In genomic region chr17:33369876-33370275, GRCh38 we compare ENCODE assay signal across 29 cellular contexts.
"Had no signal": no experiment of that assay in that cellular context is flagged by ENCODE, and none has a peak within 500 bp of the region (broad histone marks: within the 10 kb centered on the region; RNA-seq: fewer than 3 reads in every experiment).

No MANE protein-coding gene starts in this region.

- H3K4me1 Mint-ChIP-seq: activated CD4-positive, alpha-beta T cell treated with anti-CD3 and anti-CD28 coated beads for 36 hours; activated CD4-positive, alpha-beta T cell treated with anti-CD3 and anti-CD28 coated beads, Interleukin-2, amount 10 ng/mL, durations not matched to agents 7 days and 5 days had no signal

- H3K4me3 ChIP-seq: adrenal gland, MG63, SJCRH30, SK-N-MC had no signal

- H3K27me3 ChIP-seq: adrenal gland, MG63 had no signal

- ATAC-seq: activated CD4-positive, alpha-beta T cell treated with anti-CD3 and anti-CD28 coated beads for 36 hours; activated CD4-positive, CD25-positive, alpha-beta regulatory T cell treated with anti-CD3 and anti-CD28 coated beads, Interleukin-2, amount 50 U/mL, for 24 hours; activated naive CD4-positive, alpha-beta T cell treated with anti-CD3 and anti-CD28 coated beads, Interleukin-2, amount 50 U/mL, for 72 hours; activated T-cell treated with anti-CD3 and anti-CD28 coated beads, Interleukin-2, amount 50 U/mL, for 4 hours; Panc1 had no signal

- H3K36me3 ChIP-seq: adrenal gland, MG63, SJCRH30, WERI-Rb-1 had no signal

- H3K9me3 ChIP-seq: adrenal gland, MG63, SJCRH30 had no signal

- H3K27ac ChIP-seq: adrenal gland, SJCRH30, SK-N-MC, WERI-Rb-1 had no signal

- H3K9me3 Mint-ChIP-seq: activated CD4-positive, alpha-beta T cell treated with anti-CD3 and anti-CD28 coated beads, Interleukin-2, amount 10 ng/mL, durations not matched to agents 7 days and 5 days; activated naive CD4-positive, alpha-beta T cell treated with anti-CD3 and anti-CD28 coated beads for 36 hours; activated T-helper 1 cell treated with anti-CD3 and anti-CD28 coated beads, Interleukin-12 subunit alpha, Interleukin-12 subunit beta, Interleukin-2, Interleukin-4 antibody, amounts not matched to agents 30 ng/mL and 10 ng/mL and 1 ng/mL, durations not matched to agents 14 hours and 24 hours and 36 hours had no signal

- H3K4me3 Mint-ChIP-seq: activated CD4-positive, alpha-beta T cell treated with anti-CD3 and anti-CD28 coated beads for 36 hours; activated CD4-positive, alpha-beta T cell treated with anti-CD3 and anti-CD28 coated beads, Interleukin-2, amount 10 ng/mL, durations not matched to agents 7 days and 5 days; activated naive CD4-positive, alpha-beta T cell treated with anti-CD3 and anti-CD28 coated beads for 36 hours; activated T-cell treated with anti-CD3 and anti-CD28 coated beads, Interleukin-2, amount 50 U/mL, for 4 hours; activated T-helper 1 cell treated with anti-CD3 and anti-CD28 coated beads, Interleukin-12 subunit alpha, Interleukin-12 subunit beta, Interleukin-2, Interleukin-4 antibody, amounts not matched to agents 30 ng/mL and 10 ng/mL and 1 ng/mL, durations not matched to agents 14 hours and 24 hours and 36 hours; brain had no signal

- H3K36me3 Mint-ChIP-seq: activated naive CD4-positive, alpha-beta T cell treated with anti-CD3 and anti-CD28 coated beads, Interleukin-2, amount 50 U/mL, for 72 hours; brain had no signal

- H3K27ac Mint-ChIP-seq: activated CD4-positive, alpha-beta T cell treated with anti-CD3 and anti-CD28 coated beads for 36 hours; activated CD4-positive, alpha-beta T cell treated with anti-CD3 and anti-CD28 coated beads, Interleukin-2, amount 10 ng/mL, durations not matched to agents 7 days and 5 days; activated naive CD4-positive, alpha-beta T cell treated with anti-CD3 and anti-CD28 coated beads for 36 hours; activated naive CD4-positive, alpha-beta T cell treated with anti-CD3 and anti-CD28 coated beads, Interleukin-2, amount 50 U/mL, for 72 hours; activated T-helper 1 cell treated with anti-CD3 and anti-CD28 coated beads, Interleukin-12 subunit alpha, Interleukin-12 subunit beta, Interleukin-2, Interleukin-4 antibody, amounts not matched to agents 30 ng/mL and 10 ng/mL and 1 ng/mL, durations not matched to agents 14 hours and 24 hours and 36 hours; brain had no signal

- H3K4me1 ChIP-seq: adrenal gland, SJCRH30 had no signal

- DNase-seq: activated CD4-positive, alpha-beta T cell treated with anti-CD3 and anti-CD28 coated beads for 36 hours; activated CD4-positive, alpha-beta T cell treated with anti-CD3 and anti-CD28 coated beads, Interleukin-2, amount 10 ng/mL, durations not matched to agents 7 days and 5 days; activated CD4-positive, alpha-beta T cell treated with anti-CD3 and anti-CD28 coated beads, Interleukin-2, amount 50 U/mL, for 48 hours; activated CD8-positive, alpha-beta memory T cell treated with anti-CD3 and anti-CD28 coated beads, Interleukin-2, amount 50 U/mL, for 4 hours; activated gamma-delta T cell treated with Interleukin-2 at 50 U/mL for 16 hours; activated naive CD4-positive, alpha-beta T cell treated with anti-CD3 and anti-CD28 coated beads for 36 hours; activated T-cell treated with anti-CD3 and anti-CD28 coated beads for 4 hours; activated T-cell treated with anti-CD3 and anti-CD28 coated beads, Interleukin-2, amount 50 U/mL, for 4 hours; central memory CD4-positive, alpha-beta T cell; Kasumi-1; MG63; NCI-H1048; NCI-H1105 treated with DMSO at 0.1 percent for 48 hours; NCI-H1436 treated with DMSO at 0.1 percent for 48 hours; NCI-H1694 treated with DMSO at 0.1 percent for 48 hours; NCI-H2029; NCI-H345; NCI-H524 treated with DMSO at 0.1 percent for 48 hours; SHP77; SJCRH30; T1000; WERI-Rb-1 had no signal
